Comparison of ENCODE assay signal across 27 cellular contexts in genomic region chr7:55624813-55625212, GRCh38.
"Had no signal": no experiment of that assay in that cellular context is flagged by ENCODE, and none has a peak within 500 bp of the region (broad histone marks: within the 10 kb centered on the region; RNA-seq: fewer than 3 reads in every experiment).

No MANE protein-coding gene starts in this region.

- H3K4me3 ChIP-seq: stomach, suprapubic skin, testis, thoracic aorta, thyroid gland, tibial artery, tibial nerve, transverse colon, upper lobe of left lung, upper lobe of right lung, uterus, vagina had no signal

- H3K36me3 ChIP-seq: stomach, suprapubic skin, thoracic aorta, thyroid gland, tibial artery, tibial nerve, transverse colon, upper lobe of left lung, upper lobe of right lung, uterus, vagina had no signal

- H3K27me3 ChIP-seq: suprapubic skin, testis, thyroid gland, tibial nerve, upper lobe of left lung, upper lobe of right lung, uterus, vagina had no signal

- ATAC-seq: stimulated activated effector memory CD8-positive, alpha-beta T cell treated with anti-CD3 and anti-CD28 coated beads, Interleukin-12 subunit alpha, Interleukin-12 subunit beta, amount 100 ng/mL, for 72 hours; stimulated activated memory B cell treated with anti-CD40 and anti-IgM and Interleukin-4, amounts not matched to agents 10 μg/mL and 1 μg/mL and 100 μg/mL, for 72 hours; stimulated activated naive B cell treated with anti-CD40 and anti-IgM and Interleukin-4, amounts not matched to agents 10 μg/mL and 1 μg/mL and 100 μg/mL, for 72 hours; stimulated activated naive CD8-positive, alpha-beta T cell treated with anti-CD3 and anti-CD28 coated beads, Interleukin-15, amount 100 ng/mL, for 72 hours; stimulated activated naive CD8-positive, alpha-beta T cell treated with anti-CD3 and anti-CD28 coated beads, Interleukin-15, Interleukin-2, amounts not matched to agents 100 U/mL and 50 U/mL, for 24 hours; upper lobe of right lung had no signal

- FAIRE-seq: urothelium cell line had no signal

- H3K4me1 ChIP-seq: stomach, suprapubic skin, testis, thyroid gland, tibial artery, tibial nerve, transverse colon, upper lobe of left lung, upper lobe of right lung, uterus, vagina had no signal

- DNase-seq: stimulated activated CD4-positive, alpha-beta T cell treated with anti-CD3 and anti-CD28 coated beads, Interleukin-2, amount 100 ng/mL, for 48 hours; stimulated activated CD4-positive, alpha-beta T cell treated with anti-CD3 and anti-CD28 coated beads, Interleukin-4, amount 100 ng/mL, for 1 hour; stimulated activated CD4-positive, alpha-beta T cell treated with anti-CD3 and anti-CD28 coated beads, Interleukin-4, amount 100 ng/mL, for 24 hours; stimulated activated CD4-positive, alpha-beta T cell treated with anti-CD3 and anti-CD28 coated beads, Interleukin-4, amount 100 ng/mL, for 4 hours; stimulated activated CD8-positive, alpha-beta memory T cell treated with anti-CD3 and anti-CD28 coated beads, Interleukin-4, amount 100 ng/mL, for 48 hours; stimulated activated naive B cell treated with anti-CD40 and anti-IgM and Interleukin-4, amounts not matched to agents 10 μg/mL and 1 μg/mL and 100 μg/mL, for 72 hours; stimulated activated naive CD4-positive, alpha-beta T cell; stimulated activated naive CD4-positive, alpha-beta T cell treated with Interleukin-2 at 50 U/mL for 16 hours; stimulated activated naive CD8-positive, alpha-beta T cell treated with anti-CD3 and anti-CD28 coated beads, Interleukin-15, amount 100 ng/mL, for 72 hours; stimulated activated naive CD8-positive, alpha-beta T cell treated with anti-CD3 and anti-CD28 coated beads, Interleukin-15, Interleukin-2, amounts not matched to agents 100 U/mL and 50 U/mL, for 24 hours; stomach; substantia nigra; testis; thyroid gland; tibial artery; transverse colon; trophoblast cell; upper lobe of left lung; upper lobe of right lung; uterus had no signal

- H3K27ac ChIP-seq: stomach, suprapubic skin, testis, thoracic aorta, thyroid gland, tibial artery, tibial nerve, transverse colon, upper lobe of left lung, upper lobe of right lung, uterus, vagina had no signal

- H3K9me3 ChIP-seq: suprapubic skin, testis, thoracic aorta, thyroid gland, tibial artery, upper lobe of right lung, uterus, vagina had no signal
